In genomic region chr9:109801484-109801883, GRCh38 we compare ENCODE assay signal across 16 cellular contexts. TPM values are rescaled to one million over a fixed set of nuclear protein-coding genes. Genes with fewer than 3 reads are reported as not detected.
"Had no signal": no experiment of that assay in that cellular context is flagged by ENCODE, and none has a peak within 500 bp of the region (broad histone marks: within the 10 kb centered on the region; RNA-seq: fewer than 3 reads in every experiment).

No MANE protein-coding gene starts in this region.

- H3K36me3 ChIP-seq: colonic mucosa, esophagus squamous epithelium, neutrophil, thyroid gland, upper lobe of right lung, vagina had no signal

- ATAC-seq: mucosa of descending colon; naive thymus-derived CD8-positive, alpha-beta T cell; upper lobe of right lung had no signal

- DNase-seq: colonic mucosa; dermis blood vessel endothelial cell; esophagus squamous epithelium; foreskin fibroblast; hippocampal formation; islet precursor cell; mammary epithelial cell; mucosa of descending colon; naive thymus-derived CD8-positive, alpha-beta T cell; stimulated activated CD4-positive, alpha-beta T cell treated with anti-CD3 and anti-CD28 coated beads, Interleukin-2, amount 100 ng/mL, for 48 hours; stimulated activated naive CD4-positive, alpha-beta T cell treated with Interleukin-2 at 50 U/mL for 16 hours; thyroid gland; upper lobe of right lung had no signal

- H3K4me2 ChIP-seq: smooth muscle cell had no signal

- H3K9me3 ChIP-seq: colonic mucosa, esophagus squamous epithelium, mucosa of descending colon, neutrophil, thyroid gland, upper lobe of right lung, vagina had no signal

- H3K27ac ChIP-seq: colonic mucosa, esophagus squamous epithelium, neutrophil, thyroid gland, upper lobe of right lung, vagina had no signal

- H3K27me3 ChIP-seq: colonic mucosa, esophagus squamous epithelium, thyroid gland, upper lobe of right lung, vagina had no signal

- H3K4me1 ChIP-seq: colonic mucosa, esophagus squamous epithelium, upper lobe of right lung, vagina had no signal

- H3K4me3 ChIP-seq: colonic mucosa, esophagus squamous epithelium, mucosa of descending colon, smooth muscle cell, thyroid gland, upper lobe of right lung, vagina had no signal

RNA-seq across cellular contexts. Expression of gene PALM2AKAP2, which starts 21.5 kb away (rescaled TPM):
- total RNA-seq: dermis blood vessel endothelial cell; naive thymus-derived CD8-positive, alpha-beta T cell had no signal
- polyA plus RNA-seq: naive thymus-derived CD8-positive, alpha-beta T cell had no signal
